Comparison of ENCODE assay signal across 13 cellular contexts in the genomic region with DNA sequence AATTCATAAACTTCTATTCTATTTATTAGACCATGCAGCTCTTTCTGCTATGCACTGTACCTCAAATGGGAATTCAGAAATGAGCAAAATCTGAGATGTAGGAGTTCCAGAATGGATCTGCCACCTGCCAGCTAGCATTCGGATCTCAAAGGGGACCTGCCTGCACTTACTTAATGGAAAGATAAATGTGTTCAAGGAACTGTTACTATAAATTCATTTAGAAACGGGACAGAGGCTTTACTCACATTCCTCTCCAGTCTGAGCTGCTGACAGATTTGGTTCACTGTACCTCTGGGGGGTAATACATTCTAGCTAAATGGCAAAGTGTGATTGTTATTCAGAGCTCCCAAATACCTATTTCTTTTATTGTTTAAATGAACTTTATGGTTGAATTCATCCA.
A peak's percentile ranks its signal among the peaks of the same experiment; 100 is the strongest.
DNase-seq lines count a peak whose midpoint lies in the region; ATAC-seq and TF ChIP-seq lines count a peak whose summit lies in the region.
"Had no signal": no experiment of that assay in that cellular context is flagged by ENCODE, and none has a peak within 500 bp of the region (broad histone marks: within the 10 kb centered on the region; RNA-seq: fewer than 3 reads in every experiment).

No MANE protein-coding gene starts in this region.

- no peaks in the 10 kb centered on the region for H3K36me3 ChIP-seq in IMR-90 (ENCODE audit: control insufficient read depth, insufficient read depth, low read length)
- H3K36me3 ChIP-seq: BLaER1 treated with 17β-estradiol and CSF1 and Interleukin-3, amounts not matched to agents 10 nM and 100 nM had no signal

- TF ChIP-seq RAD21 in IMR-90 (IDR thresholded peaks at IDR 0.05; ENCODE audit: low read length) = no peak

- no peaks in the 10 kb centered on the region for H4K20me1 ChIP-seq in IMR-90 (ENCODE audit: insufficient read depth, low read length)
- H4K20me1 ChIP-seq: BLaER1 treated with 17β-estradiol and CSF1 and Interleukin-3, amounts not matched to agents 10 nM and 100 nM had no signal

- dilution Hi-C loops in IMR-90 (cut with HindIII; ENCODE audit: low sequenced_read_pairs, unreplicated experiment) = no loop called here

- no peak overlapping the region for H2BK20ac ChIP-seq in IMR-90 (ENCODE audit: low read depth, low read length)

- no peak for ATAC-seq in IMR-90 (ENCODE audit: low read depth)
- ATAC-seq in HG03159 (IDR thresholded peaks at IDR 0.05; ENCODE audit: unreplicated experiment) = no peak
- ATAC-seq in activated naive CD8-positive, alpha-beta T cell treated with anti-CD3 and anti-CD28 coated beads, Interleukin-2, amount 50 U/mL, for 24 hours = no peak
- no peak for ATAC-seq in HG02571 (IDR thresholded peaks at IDR 0.05; ENCODE audit: unreplicated experiment)

- H3K27me3 Mint-ChIP-seq in activated naive CD8-positive, alpha-beta T cell treated with anti-CD3 and anti-CD28 coated beads, Interleukin-2, amount 50 U/mL, for 24 hours = no peaks in the 10 kb centered on the region
- H3K27me3 Mint-ChIP-seq: CD4-positive, CD25-positive, alpha-beta regulatory T cell had no signal

- WGBS in IMR-90 (ENCODE audit: extremely low coverage in 2 of 2, insufficient read length in 1 of 2), 2 experiments = no CpG with 5 or more reads among the region's 2 CpGs

- DNase-seq in NCI-H2107 treated with DMSO at 0.1 percent for 48 hours (lab: John Stamatoyannopoulos, UW; ENCODE audit: unreplicated experiment) (peak; percentile 48), NCI-H2107 (lab: John Stamatoyannopoulos, UW) (no peak), Ammon's horn (ENCODE audit: low spot score) (peak; percentile 12), IMR-90 (no peak), cerebellar cortex (ENCODE audit: low spot score) (peak; percentile 58)
- DNase-seq in activated naive CD8-positive, alpha-beta T cell treated with anti-CD3 and anti-CD28 coated beads, Interleukin-2, amount 50 U/mL, for 24 hours = no peak
- DNase-seq: 8988T; AML-193; CD4-positive, CD25-positive, alpha-beta regulatory T cell; DMS53 had no signal

- H2AK9ac ChIP-seq in IMR-90 (replicated peaks; ENCODE audit: low read depth, low read length, poor library complexity) = no peak overlapping the region

- POLR2A ChIA-PET in IMR-90 (lab: Charles Lee; ENCODE audit: unreplicated experiment) = no interaction called here

- H2BK15ac ChIP-seq in IMR-90 (ENCODE audit: low read depth, low read length) = no peak overlapping the region

- no peaks in the 10 kb centered on the region for H3K4me1 Mint-ChIP-seq in activated naive CD8-positive, alpha-beta T cell treated with anti-CD3 and anti-CD28 coated beads, Interleukin-2, amount 50 U/mL, for 24 hours
- H3K4me1 Mint-ChIP-seq: CD4-positive, CD25-positive, alpha-beta regulatory T cell had no signal

- H4K5ac ChIP-seq in IMR-90 (ENCODE audit: low read depth, low read length) = no peak overlapping the region

- 0 out of 2 replicates have a peak, but pooled peaks cover 3% of the 10 kb centered on the region for H3K9me1 ChIP-seq in IMR-90 (ENCODE audit: insufficient read depth, low read length)

- no peak overlapping the region for H3K56ac ChIP-seq in IMR-90 (ENCODE audit: extremely low read depth, insufficient read depth, low read length)

- H3K4me2 ChIP-seq in IMR-90 (ENCODE audit: low read depth, low read length) = no peak overlapping the region
- H3K4me2 ChIP-seq: BLaER1 treated with 17β-estradiol and CSF1 and Interleukin-3, amounts not matched to agents 10 nM and 100 nM had no signal

- H3K79me1 ChIP-seq in IMR-90 (ENCODE audit: low read depth in 1 of 2, low read length in 2 of 2) = no peaks in the 10 kb centered on the region

- H3K4me1 ChIP-seq in IMR-90 (ENCODE audit: control insufficient read depth, insufficient read depth, low read length) = no peaks in the 10 kb centered on the region
- H3K4me1 ChIP-seq: BLaER1 treated with 17β-estradiol and CSF1 and Interleukin-3, amounts not matched to agents 10 nM and 100 nM had no signal

- H2BK120ac ChIP-seq in IMR-90 (ENCODE audit: low read depth, low read length) = no peak overlapping the region

- in situ Hi-C loops in IMR-90 (cut with MboI; ENCODE audit: low sequenced_read_pairs) = no loop called here

- no peak overlapping the region for H3K9ac ChIP-seq in IMR-90 (ENCODE audit: low read depth, low read length)
- H3K9ac ChIP-seq: BLaER1 treated with 17β-estradiol and CSF1 and Interleukin-3, amounts not matched to agents 10 nM and 100 nM had no signal

- H3K18ac ChIP-seq in IMR-90 (ENCODE audit: low read depth, low read length) = no peak overlapping the region

- peaks cover 5% of the 10 kb centered on the region for H3K9me3 Mint-ChIP-seq in activated naive CD8-positive, alpha-beta T cell treated with anti-CD3 and anti-CD28 coated beads, Interleukin-2, amount 50 U/mL, for 24 hours

- H3K4ac ChIP-seq in IMR-90 (ENCODE audit: low read depth, low read length) = no peak overlapping the region

- H2AFZ ChIP-seq in IMR-90 (replicated peaks; ENCODE audit: low read length, poor library complexity) = no peak overlapping the region

- no TSS peak for BruUV-seq in IMR-90 (replicated peaks; lab: Mats Ljungman, UMichigan)

- H4K91ac ChIP-seq in IMR-90 (ENCODE audit: insufficient read depth, low read depth, low read length) = no peak overlapping the region

- no peak for TF ChIP-seq CTCF in IMR-90 (conservative IDR thresholded peaks at IDR 0.05; ENCODE audit: low read depth, low read length)

- H3K23ac ChIP-seq in IMR-90 (ENCODE audit: low read depth, low read length) = no peak overlapping the region

- H2BK5ac ChIP-seq in IMR-90 (ENCODE audit: low read depth, low read length, poor library complexity, severe bottlenecking) = no peak overlapping the region

- H3K4me3 Mint-ChIP-seq in activated naive CD8-positive, alpha-beta T cell treated with anti-CD3 and anti-CD28 coated beads, Interleukin-2, amount 50 U/mL, for 24 hours = no peak overlapping the region
- H3K4me3 Mint-ChIP-seq: CD4-positive, CD25-positive, alpha-beta regulatory T cell had no signal

- no peak overlapping the region for H3K27ac Mint-ChIP-seq in activated naive CD8-positive, alpha-beta T cell treated with anti-CD3 and anti-CD28 coated beads, Interleukin-2, amount 50 U/mL, for 24 hours
- H3K27ac Mint-ChIP-seq: CD4-positive, CD25-positive, alpha-beta regulatory T cell had no signal

- no peak overlapping the region for H4K8ac ChIP-seq in IMR-90 (ENCODE audit: low read depth in 2 of 2, low read length in 2 of 2)

- peak overlapping the region; percentile 51; the same call in 1 of the 2 replicates for H3K14ac ChIP-seq in IMR-90 (replicated peaks; ENCODE audit: low read depth, low read length)

- TF ChIP-seq POLR2A in IMR-90 (IDR thresholded peaks at IDR 0.05; ENCODE audit: low read depth, low read length) = no peak

- no peak overlapping the region for H3K27ac ChIP-seq in IMR-90 (ENCODE audit: insufficient read depth, low read length)
- H3K27ac ChIP-seq: BLaER1 treated with 17β-estradiol and CSF1 and Interleukin-3, amounts not matched to agents 10 nM and 100 nM had no signal

- no peaks in the 10 kb centered on the region for H3K9me3 ChIP-seq in IMR-90 (ENCODE audit: control insufficient read depth, insufficient read depth, low read length)

- CTCF ChIA-PET in IMR-90 (lab: Yijun Ruan, JAX) = interaction anchor here (0.5 kb wide), 1 partner anchor 61 kb away, joined by 3 read pairs; no protein-coding TSS in a partner anchor

- H3K4me3 ChIP-seq in IMR-90 (ENCODE audit: insufficient read depth, low read depth, low read length) = no peak overlapping the region
- H3K4me3 ChIP-seq: BLaER1 treated with 17β-estradiol and CSF1 and Interleukin-3, amounts not matched to agents 10 nM and 100 nM had no signal

- intact Hi-C loops in IMR-90 (cut with micrococcal nuclease) = loop anchor here (10.0 kb wide), 1 partner anchor 907 kb away; no protein-coding TSS in a partner anchor

- H2AK5ac ChIP-seq in IMR-90 (ENCODE audit: low read depth, low read length) = no peak overlapping the region

- no peaks in the 10 kb centered on the region for H3K36me3 Mint-ChIP-seq in activated naive CD8-positive, alpha-beta T cell treated with anti-CD3 and anti-CD28 coated beads, Interleukin-2, amount 50 U/mL, for 24 hours (ENCODE audit: low read depth)
- H3K36me3 Mint-ChIP-seq: CD4-positive, CD25-positive, alpha-beta regulatory T cell had no signal

- no peaks in the 10 kb centered on the region for H3K27me3 ChIP-seq in IMR-90 (ENCODE audit: control insufficient read depth, insufficient read depth, low read length)
- H3K27me3 ChIP-seq: BLaER1 treated with 17β-estradiol and CSF1 and Interleukin-3, amounts not matched to agents 10 nM and 100 nM had no signal

TF ChIP-seq in IMR-90, 13 proteins besides CTCF, POLR2A, EP300 and RAD21:
- TF ChIP-seq NFE2L2 (IDR thresholded peaks at IDR 0.05; ENCODE audit: low read depth, low read length) = no peak
- TF ChIP-seq MXI1 (IDR thresholded peaks at IDR 0.05; ENCODE audit: borderline replicate concordance, low read depth, low read length) = no peak
- no peak for TF ChIP-seq RCOR1 (IDR thresholded peaks at IDR 0.05; ENCODE audit: insufficient replicate concordance, low read length)
- TF ChIP-seq, protein P1, sequence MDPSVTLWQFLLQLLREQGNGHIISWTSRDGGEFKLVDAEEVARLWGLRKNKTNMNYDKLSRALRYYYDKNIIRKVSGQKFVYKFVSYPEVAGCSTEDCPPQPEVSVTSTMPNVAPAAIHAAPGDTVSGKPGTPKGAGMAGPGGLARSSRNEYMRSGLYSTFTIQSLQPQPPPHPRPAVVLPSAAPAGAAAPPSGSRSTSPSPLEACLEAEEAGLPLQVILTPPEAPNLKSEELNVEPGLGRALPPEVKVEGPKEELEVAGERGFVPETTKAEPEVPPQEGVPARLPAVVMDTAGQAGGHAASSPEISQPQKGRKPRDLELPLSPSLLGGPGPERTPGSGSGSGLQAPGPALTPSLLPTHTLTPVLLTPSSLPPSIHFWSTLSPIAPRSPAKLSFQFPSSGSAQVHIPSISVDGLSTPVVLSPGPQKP (IDR thresholded peaks at IDR 0.05; ENCODE audit: borderline replicate concordance, low read depth, low read length) = no peak

Comparison
In these comparisons a context has a peak if more than half of its experiments do, and no peak if none do; other contexts are left out.
1. DNase-seq: peak in NCI-H2107 treated with DMSO at 0.1 percent for 48 hours (single experiment), Ammon's horn (single experiment) and cerebellar cortex (single experiment); none in NCI-H2107 (single experiment), IMR-90 (single experiment) and activated naive CD8-positive, alpha-beta T cell treated with anti-CD3 and anti-CD28 coated beads, Interleukin-2, amount 50 U/mL, for 24 hours (single experiment).